In the genomic region with DNA sequence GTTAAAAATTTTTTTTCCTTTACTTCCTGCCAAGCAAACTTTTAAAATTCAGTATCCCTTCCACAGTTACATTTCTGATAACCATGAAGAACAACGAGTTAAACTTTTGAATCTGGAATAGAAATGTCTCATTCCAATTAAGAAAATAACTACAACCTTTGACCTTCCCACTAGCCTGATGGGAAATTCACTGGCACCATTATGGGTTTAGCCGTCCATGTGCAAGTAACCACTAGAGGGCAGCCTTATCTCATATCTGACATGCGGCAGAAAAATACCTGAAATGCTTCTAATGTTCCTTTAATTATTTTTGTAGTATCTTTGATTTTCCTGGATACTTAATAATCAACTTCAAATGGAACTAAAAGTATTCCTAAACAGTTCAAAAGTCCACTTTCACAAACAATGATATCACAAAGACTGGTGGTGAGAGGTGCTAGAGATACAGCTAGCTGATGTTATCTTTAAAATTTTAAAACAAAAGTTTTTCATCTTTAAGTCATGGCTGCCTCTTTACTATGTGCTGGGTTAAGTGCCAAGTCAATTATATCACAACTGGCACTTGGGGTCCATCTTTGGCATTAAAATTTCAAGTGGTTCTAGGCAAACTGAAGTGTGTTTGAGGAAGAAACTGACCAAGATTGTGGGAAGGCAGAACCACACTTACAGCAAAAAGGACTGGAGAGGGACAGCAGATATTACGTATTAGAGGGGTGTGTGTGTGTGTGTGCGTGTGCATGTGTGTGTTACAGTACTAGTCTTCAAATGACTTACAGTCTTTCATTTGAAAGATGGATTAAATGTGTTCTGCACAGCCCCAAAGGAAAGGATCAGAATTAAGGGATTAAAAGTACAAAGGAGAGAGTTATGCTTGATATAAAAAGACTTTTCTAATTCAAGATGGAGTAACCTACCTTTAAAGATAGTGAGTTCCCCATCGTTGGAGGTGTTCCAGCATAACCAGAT, we compare ENCODE assay signal across 8 cellular contexts.
A peak's percentile ranks its signal among the peaks of the same experiment; 100 is the strongest.
DNase-seq lines count a peak whose midpoint lies in the region; ATAC-seq and TF ChIP-seq lines count a peak whose summit lies in the region.

No MANE protein-coding gene starts in this region.

- H3K36me3 ChIP-seq in heart right ventricle = no peaks in the 10 kb centered on the region

- DNase-seq in activated effector memory CD4-positive, alpha-beta T cell treated with anti-CD3 and anti-CD28 coated beads, Interleukin-2, amount 50 U/mL, for 16 hours = peak; percentile 81
- DNase-seq in activated effector memory CD4-positive, alpha-beta T cell treated with Interleukin-2 at 50 U/mL for 16 hours = no peak
- DNase-seq in LNCaP clone FGC (ENCODE audit: low read depth) (peak; percentile 51), RKO (ENCODE audit: low spot score) (peak; percentile 82), amniotic stem cell (lab: John Stamatoyannopoulos, UW) (peak; percentile 64), heart right ventricle (peak in 1 of 2 donors; percentile 71), renal cortical epithelial cell (ENCODE audit: low read depth) (peak; percentile 60)

- peak; percentile 61 to 87 (median 76) for ATAC-seq in heart right ventricle
- ATAC-seq in GM21619 (IDR thresholded peaks at IDR 0.05; ENCODE audit: unreplicated experiment) = no peak

- H3K27me3 ChIP-seq in heart right ventricle = peaks cover 0 to 28% (median 0%) of the 10 kb centered on the region in 7 donors

- no peaks in the 10 kb centered on the region for H3K9me3 ChIP-seq in heart right ventricle

- WGBS in heart right ventricle, 2 donors = 16 to 21% methylated on average over 6 of the region's 6 CpGs

- intact Hi-C loops in heart right ventricle (cut with DNase I) = loop anchor here (1.0 to 10.0 kb wide), 11 partner anchors 331 to 1251 kb away; no protein-coding TSS in a partner anchor

- H3K4me3 ChIP-seq in LNCaP clone FGC (ENCODE audit: low read depth, low read length) (no peak overlapping the region), heart right ventricle (no peak overlapping the region)

- TF ChIP-seq CTCF in LNCaP clone FGC (IDR thresholded peaks at IDR 0.05; ENCODE audit: control insufficient read depth, extremely low read depth, insufficient read depth) = peak; percentile 86
- TF ChIP-seq CTCF in heart right ventricle (IDR thresholded peaks at IDR 0.05) = peak; percentile 74 to 97 (median 91)

- H3K4me1 ChIP-seq in heart right ventricle = peaks cover 2 to 72% (median 38%) of the 10 kb centered on the region in 9 donors

- H3K27ac ChIP-seq in heart right ventricle = peak overlapping the region in 2 of 10 donors; percentile 28 to 52
